In the genomic region with DNA sequence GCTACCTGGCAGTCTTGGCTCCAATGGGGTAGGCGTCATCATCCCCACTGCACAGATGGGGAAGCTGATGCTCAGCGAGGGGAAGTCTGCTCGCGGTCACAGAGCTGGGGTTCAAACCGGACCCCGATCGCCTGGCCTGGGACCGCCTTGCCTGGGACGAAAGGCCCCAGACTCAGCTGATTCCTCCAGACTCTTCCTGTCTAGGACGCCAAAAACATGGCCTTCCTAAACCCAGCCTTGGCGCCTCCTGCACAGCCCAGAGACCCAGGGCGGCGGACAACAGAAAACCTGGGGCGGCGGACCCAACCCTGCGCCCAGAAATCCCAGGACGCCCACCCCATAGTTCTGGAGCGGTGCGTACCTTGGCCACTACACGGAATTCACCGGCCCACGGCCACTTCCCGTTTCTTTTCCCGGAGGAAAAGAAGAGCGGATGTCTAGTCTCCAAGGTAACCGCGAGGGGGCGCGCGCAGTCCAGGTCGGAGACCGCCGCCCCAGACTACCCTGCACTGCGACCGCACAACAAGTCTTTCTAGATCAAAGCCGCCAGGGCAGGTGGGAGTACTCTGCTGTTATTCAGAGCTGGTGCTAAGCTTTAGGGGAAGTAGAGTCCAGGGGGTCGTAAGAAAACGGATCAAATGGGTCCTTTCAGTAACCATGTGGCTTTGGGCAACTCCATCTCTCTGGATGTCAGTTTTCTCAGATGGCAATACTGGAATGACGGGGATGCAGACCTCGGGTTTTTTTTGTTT, we compare ENCODE assay signal across 8 cellular contexts.
DNase-seq lines count a peak whose midpoint lies in the region; ATAC-seq, FAIRE-seq and TF ChIP-seq lines count a peak whose summit lies in the region.

No MANE protein-coding gene starts in this region.

- H3K27ac ChIP-seq in HEK293 (ENCODE audit: extremely low read depth, low read depth, low read length) (no peak overlapping the region; the same call in 1 of the 2 replicates), caudate nucleus (ENCODE audit: low read depth, low read length) (no peak overlapping the region)

- no peak for ATAC-seq in GM18520 (IDR thresholded peaks at IDR 0.05; ENCODE audit: unreplicated experiment)

- CTCF ChIA-PET in HEK293 (lab: Yijun Ruan, JAX): interaction anchor here (0.6 to 2.2 kb wide), 20 partner anchors 9 to 688 kb away, joined by 3 to 10 read pairs (median 3); no protein-coding TSS in a partner anchor

- H3K4me3 ChIP-seq in HEK293 (ENCODE audit: low read depth, low read length) (peak overlapping the region; percentile 44), WI38 (ENCODE audit: low read depth, low read length) (peak overlapping the region; percentile 48)

- DNase-seq in NCI-H146 treated with DMSO at 0.1 percent for 48 hours (lab: John Stamatoyannopoulos, UW; ENCODE audit: unreplicated experiment): peak; percentile 55
- peak in 42 of 61 donors; percentile 3 to 72 (median 40) for DNase-seq in caudate nucleus (lab: John Stamatoyannopoulos, UW)
- DNase-seq in iris pigment epithelial cell (ENCODE audit: low read depth): peak; percentile 56
- DNase-seq in stimulated activated CD4-positive, alpha-beta T cell treated with anti-CD3 and anti-CD28 coated beads, Interleukin-12 subunit alpha, Interleukin-12 subunit beta, amount 100 ng/mL, for 48 hours (ENCODE audit: low read depth in 2 of 3, low spot score in 1 of 3): peak; percentile 25 to 61 (median 56)

- no peaks in the 10 kb centered on the region for H3K4me1 ChIP-seq in HEK293 (ENCODE audit: control insufficient read depth, insufficient read depth, low read length)

- FAIRE-seq in G401.6 (lab: Jason Lieb, UNC): peak; percentile 6

- POLR2A ChIA-PET in HEK293 (lab: Yijun Ruan, JAX): no interaction called here

- H3K9me3 ChIP-seq in HEK293 (ENCODE audit: control insufficient read depth, insufficient read depth, low read depth, low read length): no peaks in the 10 kb centered on the region

- no peaks in the 10 kb centered on the region for H3K36me3 ChIP-seq in HEK293 (ENCODE audit: control insufficient read depth in 2 of 2, insufficient read depth in 1 of 2, low read length in 2 of 2)

- TF ChIP-seq CTCF in HEK293 (tag by site-specific recombination; IDR thresholded peaks at IDR 0.05): peak; percentile 80
- TF ChIP-seq CTCF in WI38 (IDR thresholded peaks at IDR 0.05; ENCODE audit: low read depth, low read length): peak; percentile 81

TF ChIP-seq in HEK293, 187 proteins besides CTCF, POLR2A, EP300 and RAD21 (continues in another document):
- TF ChIP-seq ZNF366 (tag by site-specific recombination; conservative IDR thresholded peaks at IDR 0.05): 0 out of 2 replicates have a peak, but pooled peaks have one; percentile 28
- peak; percentile 73 for TF ChIP-seq ZNF654 (tag by site-specific recombination; IDR thresholded peaks at IDR 0.05; ENCODE audit: low read depth)
- 0 out of 2 replicates have a peak, but pooled peaks have one; percentile 26 for TF ChIP-seq TCF7L2 (IDR thresholded peaks at IDR 0.05; ENCODE audit: borderline replicate concordance, low read depth, low read length)
- no peak for TF ChIP-seq PRDM1 (tag by site-specific recombination; IDR thresholded peaks at IDR 0.05)
- peak; percentile 86 for TF ChIP-seq IKZF3 (tag by site-specific recombination; IDR thresholded peaks at IDR 0.05)
- 0 out of 2 replicates have a peak, but pooled peaks have one; percentile 16 for TF ChIP-seq ZBTB17 (tag by site-specific recombination; IDR thresholded peaks at IDR 0.05)
- TF ChIP-seq, protein P1, sequence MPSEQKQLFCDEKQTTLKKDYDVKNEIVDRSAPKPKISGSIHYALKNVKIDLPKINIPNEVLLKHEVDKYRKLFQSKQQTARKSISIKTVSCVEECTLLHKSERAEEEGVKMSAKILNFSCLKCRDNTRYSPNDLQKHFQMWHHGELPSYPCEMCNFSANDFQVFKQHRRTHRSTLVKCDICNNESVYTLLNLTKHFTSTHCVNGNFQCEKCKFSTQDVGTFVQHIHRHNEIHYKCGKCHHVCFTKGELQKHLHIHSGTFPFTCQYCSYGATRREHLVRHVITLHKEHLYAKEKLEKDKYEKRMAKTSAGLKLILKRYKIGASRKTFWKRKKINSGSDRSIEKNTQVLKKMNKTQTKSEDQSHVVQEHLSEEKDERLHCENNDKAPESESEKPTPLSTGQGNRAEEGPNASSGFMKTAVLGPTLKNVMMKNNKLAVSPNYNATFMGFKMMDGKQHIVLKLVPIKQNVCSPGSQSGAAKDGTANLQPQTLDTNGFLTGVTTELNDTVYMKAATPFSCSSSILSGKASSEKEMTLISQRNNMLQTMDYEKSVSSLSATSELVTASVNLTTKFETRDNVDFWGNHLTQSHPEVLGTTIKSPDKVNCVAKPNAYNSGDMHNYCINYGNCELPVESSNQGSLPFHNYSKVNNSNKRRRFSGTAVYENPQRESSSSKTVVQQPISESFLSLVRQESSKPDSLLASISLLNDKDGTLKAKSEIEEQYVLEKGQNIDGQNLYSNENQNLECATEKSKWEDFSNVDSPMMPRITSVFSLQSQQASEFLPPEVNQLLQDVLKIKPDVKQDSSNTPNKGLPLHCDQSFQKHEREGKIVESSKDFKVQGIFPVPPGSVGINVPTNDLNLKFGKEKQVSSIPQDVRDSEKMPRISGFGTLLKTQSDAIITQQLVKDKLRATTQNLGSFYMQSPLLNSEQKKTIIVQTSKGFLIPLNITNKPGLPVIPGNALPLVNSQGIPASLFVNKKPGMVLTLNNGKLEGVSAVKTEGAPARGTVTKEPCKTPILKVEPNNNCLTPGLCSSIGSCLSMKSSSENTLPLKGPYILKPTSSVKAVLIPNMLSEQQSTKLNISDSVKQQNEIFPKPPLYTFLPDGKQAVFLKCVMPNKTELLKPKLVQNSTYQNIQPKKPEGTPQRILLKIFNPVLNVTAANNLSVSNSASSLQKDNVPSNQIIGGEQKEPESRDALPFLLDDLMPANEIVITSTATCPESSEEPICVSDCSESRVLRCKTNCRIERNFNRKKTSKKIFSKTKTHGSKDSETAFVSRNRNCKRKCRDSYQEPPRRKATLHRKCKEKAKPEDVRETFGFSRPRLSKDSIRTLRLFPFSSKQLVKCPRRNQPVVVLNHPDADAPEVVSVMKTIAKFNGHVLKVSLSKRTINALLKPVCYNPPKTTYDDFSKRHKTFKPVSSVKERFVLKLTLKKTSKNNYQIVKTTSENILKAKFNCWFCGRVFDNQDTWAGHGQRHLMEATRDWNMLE (tag by site-specific recombination; conservative IDR thresholded peaks at IDR 0.05; ENCODE audit: low read depth): peak; percentile 51
- 0 out of 2 replicates have a peak, but pooled peaks have one; percentile 32 for TF ChIP-seq ZNF341 (tag by site-specific recombination; IDR thresholded peaks at IDR 0.05; ENCODE audit: low read depth)
- TF ChIP-seq ZEB2 (tag by site-specific recombination; IDR thresholded peaks at IDR 0.05): 0 out of 2 replicates have a peak, but pooled peaks have one; percentile 34
- no peak for TF ChIP-seq BCL11A (tag by site-specific recombination; IDR thresholded peaks at IDR 0.05; ENCODE audit: low read depth)
- TF ChIP-seq ZNF514 (tag by site-specific recombination; IDR thresholded peaks at IDR 0.05): no peak
- no peak for TF ChIP-seq ZNF311 (tag by site-specific recombination; IDR thresholded peaks at IDR 0.05; ENCODE audit: borderline replicate concordance)
- peak; percentile 73; the same call in 1 of the 2 replicates for TF ChIP-seq MZF1 (tag by site-specific recombination; IDR thresholded peaks at IDR 0.05; ENCODE audit: borderline replicate concordance)
- TF ChIP-seq ZNF660 (tag by site-specific recombination; IDR thresholded peaks at IDR 0.05): 0 out of 2 replicates have a peak, but pooled peaks have one; percentile 47
- no peak for TF ChIP-seq ZNF433 (tag by site-specific recombination; IDR thresholded peaks at IDR 0.05; ENCODE audit: low read depth)
- peak; percentile 62 for TF ChIP-seq ZNF335 (tag by site-specific recombination; conservative IDR thresholded peaks at IDR 0.05)
- TF ChIP-seq, protein P2, sequence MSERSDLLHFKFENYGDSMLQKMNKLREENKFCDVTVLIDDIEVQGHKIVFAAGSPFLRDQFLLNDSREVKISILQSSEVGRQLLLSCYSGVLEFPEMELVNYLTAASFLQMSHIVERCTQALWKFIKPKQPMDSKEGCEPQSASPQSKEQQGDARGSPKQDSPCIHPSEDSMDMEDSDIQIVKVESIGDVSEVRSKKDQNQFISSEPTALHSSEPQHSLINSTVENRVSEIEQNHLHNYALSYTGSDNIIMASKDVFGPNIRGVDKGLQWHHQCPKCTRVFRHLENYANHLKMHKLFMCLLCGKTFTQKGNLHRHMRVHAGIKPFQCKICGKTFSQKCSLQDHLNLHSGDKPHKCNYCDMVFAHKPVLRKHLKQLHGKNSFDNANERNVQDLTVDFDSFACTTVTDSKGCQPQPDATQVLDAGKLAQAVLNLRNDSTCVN (tag by site-specific recombination; optimal IDR thresholded peaks at IDR 0.05): peak; percentile 25
- 0 out of 2 replicates have a peak, but pooled peaks have one; percentile 37 for TF ChIP-seq ZNF2 (tag by site-specific recombination; IDR thresholded peaks at IDR 0.05)
- TF ChIP-seq SCRT1 (tag by site-specific recombination; IDR thresholded peaks at IDR 0.05; ENCODE audit: borderline replicate concordance): peak; percentile 93
- TF ChIP-seq ZFP41 (tag by site-specific recombination; IDR thresholded peaks at IDR 0.05; ENCODE audit: borderline replicate concordance): no peak
- no peak for TF ChIP-seq ZNF221 (tag by site-specific recombination; IDR thresholded peaks at IDR 0.05; ENCODE audit: borderline replicate concordance)
- TF ChIP-seq, protein P3, sequence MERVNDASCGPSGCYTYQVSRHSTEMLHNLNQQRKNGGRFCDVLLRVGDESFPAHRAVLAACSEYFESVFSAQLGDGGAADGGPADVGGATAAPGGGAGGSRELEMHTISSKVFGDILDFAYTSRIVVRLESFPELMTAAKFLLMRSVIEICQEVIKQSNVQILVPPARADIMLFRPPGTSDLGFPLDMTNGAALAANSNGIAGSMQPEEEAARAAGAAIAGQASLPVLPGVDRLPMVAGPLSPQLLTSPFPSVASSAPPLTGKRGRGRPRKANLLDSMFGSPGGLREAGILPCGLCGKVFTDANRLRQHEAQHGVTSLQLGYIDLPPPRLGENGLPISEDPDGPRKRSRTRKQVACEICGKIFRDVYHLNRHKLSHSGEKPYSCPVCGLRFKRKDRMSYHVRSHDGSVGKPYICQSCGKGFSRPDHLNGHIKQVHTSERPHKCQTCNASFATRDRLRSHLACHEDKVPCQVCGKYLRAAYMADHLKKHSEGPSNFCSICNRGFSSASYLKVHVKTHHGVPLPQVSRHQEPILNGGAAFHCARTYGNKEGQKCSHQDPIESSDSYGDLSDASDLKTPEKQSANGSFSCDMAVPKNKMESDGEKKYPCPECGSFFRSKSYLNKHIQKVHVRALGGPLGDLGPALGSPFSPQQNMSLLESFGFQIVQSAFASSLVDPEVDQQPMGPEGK (tag by site-specific recombination; IDR thresholded peaks at IDR 0.05): 0 out of 2 replicates have a peak, but pooled peaks have one; percentile 17
- TF ChIP-seq ZNF843 (tag by site-specific recombination; IDR thresholded peaks at IDR 0.05): peak; percentile 11; the same call in 1 of the 2 replicates
- TF ChIP-seq SCRT2 (tag by site-specific recombination; IDR thresholded peaks at IDR 0.05): peak; percentile 99
